ENCODE assay signal across 7 cellular contexts in the genomic region with DNA sequence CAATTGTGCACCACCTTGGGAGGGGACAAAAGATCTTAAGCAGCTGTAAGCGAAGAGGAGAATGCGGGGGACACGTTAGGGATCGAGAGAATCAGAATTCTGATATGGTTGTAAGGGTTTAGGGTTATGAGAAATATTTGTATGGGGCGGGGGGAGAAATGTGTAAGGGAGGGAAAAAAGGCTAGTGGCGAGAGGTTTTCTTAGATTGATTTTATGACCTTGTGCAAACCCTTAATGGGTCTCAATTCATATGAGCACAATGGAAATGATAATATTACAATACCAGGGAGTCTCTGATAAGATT. TPM values are rescaled to one million over a fixed set of nuclear protein-coding genes. Genes with fewer than 3 reads are reported as not detected.
DNase-seq lines count a peak whose midpoint lies in the region; ATAC-seq, FAIRE-seq and TF ChIP-seq lines count a peak whose summit lies in the region.

No MANE protein-coding gene starts in this region.

- no peak for TF ChIP-seq EP300 in stomach (IDR thresholded peaks at IDR 0.05)

- intact Hi-C loops in stomach (cut with DNase I; ENCODE audit: low total_unique reads), result no loop called here

- 0 to 1% (median 0%) methylated on average over 6 of the region's 6 CpGs for WGBS in stomach, 5 donors

- no peak for DNase-seq in HTR-8/SVneo (ENCODE audit: insufficient read length, low spot score)
- DNase-seq in activated naive CD4-positive, alpha-beta T cell treated with anti-CD3 and anti-CD28 coated beads, Interleukin-2, amount 50 U/mL, for 72 hours (ENCODE audit: low spot score in 2 of 2), result no peak
- no peak for DNase-seq in stomach
- no peak for DNase-seq in NCI-H2081 treated with DMSO at 0.1 percent for 48 hours (lab: John Stamatoyannopoulos, UW)
- DNase-seq in OCI-M2 (lab: John Stamatoyannopoulos, UW; ENCODE audit: unreplicated experiment), result no peak
- DNase-seq in GM10266 (ENCODE audit: extremely low spot score), result no peak

- H3K27ac ChIP-seq in stomach, result peak overlapping the region; percentile 78 to 92 (median 89)

- H3K9me3 ChIP-seq in iPS-18c (ENCODE audit: control insufficient read depth, insufficient read depth, low read length) (no peaks in the 10 kb centered on the region), stomach (no peaks in the 10 kb centered on the region)

- no peak for ATAC-seq in activated naive CD4-positive, alpha-beta T cell treated with anti-CD3 and anti-CD28 coated beads, Interleukin-2, amount 50 U/mL, for 72 hours

- no peaks in the 10 kb centered on the region for H3K9me3 Mint-ChIP-seq in activated naive CD4-positive, alpha-beta T cell treated with anti-CD3 and anti-CD28 coated beads, Interleukin-2, amount 50 U/mL, for 72 hours

- peaks cover 11 to 53% (median 34%) of the 10 kb centered on the region in 4 donors for H3K4me1 ChIP-seq in stomach

- no peak for TF ChIP-seq CTCF in stomach (IDR thresholded peaks at IDR 0.05)
- no peak for TF ChIP-seq CTCF in GM10266 (IDR thresholded peaks at IDR 0.05; ENCODE audit: control insufficient read depth, insufficient read depth, low read depth, missing control alignments)

- no peaks in the 10 kb centered on the region for H3K27me3 ChIP-seq in stomach

- H3K4me3 ChIP-seq in iPS-18c (ENCODE audit: insufficient read depth, low read depth, low read length) (peak overlapping the region; percentile 88), stomach (peak overlapping the region; percentile 58 to 71 (median 66))

- peaks cover 0 to 4% (median 3%) of the 10 kb centered on the region in 4 donors for H3K36me3 ChIP-seq in stomach

- H3K36me3 Mint-ChIP-seq in activated naive CD4-positive, alpha-beta T cell treated with anti-CD3 and anti-CD28 coated beads, Interleukin-2, amount 50 U/mL, for 72 hours, result peaks cover 8 to 16% of the 10 kb centered on the region in 2 donors

- FAIRE-seq in HTR-8/SVneo (lab: Jason Lieb, UNC), result peak; percentile 20

- H3K27ac Mint-ChIP-seq in activated naive CD4-positive, alpha-beta T cell treated with anti-CD3 and anti-CD28 coated beads, Interleukin-2, amount 50 U/mL, for 72 hours, result peak overlapping the region; percentile 78 to 99

- TF ChIP-seq POLR2A in stomach (IDR thresholded peaks at IDR 0.05), result no peak

RNA-seq across cellular contexts. Expression of a gene that starts 0.4 kb away (rescaled TPM):
- 100 to 1,000 TPM; 118 to 130 TPM for total RNA-seq in activated naive CD4-positive, alpha-beta T cell treated with anti-CD3 and anti-CD28 coated beads, Interleukin-2, amount 50 U/mL, for 72 hours
- 10 to 100 TPM; 10.5 to 72.4 (median 48.8) TPM for total RNA-seq in stomach
- polyA plus RNA-seq in stomach, result 10 to 100 TPM; 48.7 to 71.3 (median 60.0) TPM

RNA-seq across cellular contexts. Expression of a gene that starts 0.5 kb away (rescaled TPM):
- total RNA-seq in activated naive CD4-positive, alpha-beta T cell treated with anti-CD3 and anti-CD28 coated beads, Interleukin-2, amount 50 U/mL, for 72 hours, result 1 to 10 TPM in 1 of 2 donors, under 1 TPM in 1; 0.66 to 4.2 TPM
- total RNA-seq in stomach, result under 1 TPM in 4 of 5 donors, not detected in 1; 0.29 to 0.58 (median 0.33) TPM
- polyA plus RNA-seq in stomach, result 1 to 10 TPM in 1 of 3 donors, under 1 TPM in 1, not detected in 1; 0.88 to 1.3 TPM
